19 cellular contexts compared by ENCODE assay signal in the genomic region with DNA sequence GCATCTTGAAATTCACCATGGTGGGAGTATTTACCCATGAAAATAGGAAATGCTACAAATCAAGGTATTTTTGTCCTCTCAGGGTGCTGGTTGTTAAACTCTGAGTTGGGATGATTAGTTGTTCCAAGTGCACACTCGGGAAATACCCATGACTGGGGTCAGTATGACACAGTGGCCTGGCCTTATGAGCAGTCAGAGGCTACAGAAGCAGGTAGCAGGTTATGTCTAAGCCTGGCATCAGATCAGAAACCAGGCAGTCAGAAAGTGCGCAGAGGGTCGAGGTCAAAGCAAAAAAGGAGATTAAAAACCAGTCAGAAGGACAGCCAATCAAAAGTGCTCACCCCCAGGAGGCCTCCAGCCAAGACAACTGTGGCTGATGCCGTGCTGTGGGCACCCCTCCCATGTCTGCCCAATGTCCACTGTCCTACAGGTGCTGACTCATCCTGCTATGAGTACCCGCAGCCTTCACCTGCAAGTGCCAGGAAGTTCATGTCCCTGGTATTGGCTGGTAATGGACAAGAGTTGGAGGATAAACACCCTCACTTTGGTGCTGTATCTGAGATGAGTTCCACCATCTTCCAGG.
"Had no signal": no experiment of that assay in that cellular context is flagged by ENCODE, and none has a peak within 500 bp of the region (broad histone marks: within the 10 kb centered on the region; RNA-seq: fewer than 3 reads in every experiment).

No MANE protein-coding gene starts in this region.

- H3K36me3 ChIP-seq: cardiac muscle cell, esophagus muscularis mucosa, sigmoid colon had no signal

- H3K27me3 ChIP-seq: cardiac muscle cell, esophagus muscularis mucosa, sigmoid colon, testis had no signal

- H3K4me3 Mint-ChIP-seq: activated CD4-positive, alpha-beta memory T cell treated with anti-CD3 and anti-CD28 coated beads, Interleukin-2, amount 10 ng/mL, durations not matched to agents 7 days and 5 days; activated CD4-positive, alpha-beta T cell treated with anti-CD3 and anti-CD28 coated beads for 36 hours; activated naive CD8-positive, alpha-beta T cell treated with anti-CD3 and anti-CD28 coated beads, Interleukin-2, amount 50 U/mL, for 24 hours; immature natural killer cell; nephron had no signal

- H3K36me3 Mint-ChIP-seq: immature natural killer cell had no signal

- H3K4me1 ChIP-seq: esophagus muscularis mucosa, sigmoid colon, testis had no signal

- H3K9me3 ChIP-seq: esophagus muscularis mucosa, sigmoid colon, testis had no signal

- DNase-seq: activated CD4-positive, alpha-beta memory T cell treated with anti-CD3 and anti-CD28 coated beads, Interleukin-2, amount 10 ng/mL, durations not matched to agents 7 days and 5 days; activated CD4-positive, alpha-beta T cell treated with anti-CD3 and anti-CD28 coated beads for 36 hours; activated gamma-delta T cell treated with Interleukin-2 at 50 U/mL for 16 hours; activated naive CD8-positive, alpha-beta T cell treated with anti-CD3 and anti-CD28 coated beads, Interleukin-2, amount 50 U/mL, for 24 hours; activated T-cell treated with anti-CD3 and anti-CD28 coated beads, Interleukin-2, amount 50 U/mL, for 48 hours; foreskin fibroblast; immature natural killer cell; mammary epithelial cell; sigmoid colon; stimulated activated CD4-positive, alpha-beta T cell treated with anti-CD3 and anti-CD28 coated beads, Interleukin-12 subunit alpha, Interleukin-12 subunit beta, amount 100 ng/mL, for 4 hours; stimulated activated naive CD4-positive, alpha-beta T cell treated with Interleukin-2 at 50 U/mL for 16 hours; T1000; testis had no signal

- H3K27me3 Mint-ChIP-seq: activated CD4-positive, alpha-beta memory T cell treated with anti-CD3 and anti-CD28 coated beads, Interleukin-2, amount 10 ng/mL, durations not matched to agents 7 days and 5 days; activated CD4-positive, alpha-beta T cell treated with anti-CD3 and anti-CD28 coated beads for 36 hours had no signal

- H3K27ac ChIP-seq: cardiac muscle cell, esophagus muscularis mucosa, sigmoid colon, testis, VCaP had no signal

- H3K4me1 Mint-ChIP-seq: activated CD4-positive, alpha-beta memory T cell treated with anti-CD3 and anti-CD28 coated beads, Interleukin-2, amount 10 ng/mL, durations not matched to agents 7 days and 5 days; activated CD4-positive, alpha-beta T cell treated with anti-CD3 and anti-CD28 coated beads for 36 hours; activated naive CD8-positive, alpha-beta T cell treated with anti-CD3 and anti-CD28 coated beads, Interleukin-2, amount 50 U/mL, for 24 hours had no signal

- H3K27ac Mint-ChIP-seq: activated CD4-positive, alpha-beta memory T cell treated with anti-CD3 and anti-CD28 coated beads, Interleukin-2, amount 10 ng/mL, durations not matched to agents 7 days and 5 days; activated CD4-positive, alpha-beta T cell treated with anti-CD3 and anti-CD28 coated beads for 36 hours; activated naive CD8-positive, alpha-beta T cell treated with anti-CD3 and anti-CD28 coated beads, Interleukin-2, amount 50 U/mL, for 24 hours; immature natural killer cell; nephron had no signal

- H3K4me3 ChIP-seq: cardiac muscle cell, esophagus muscularis mucosa, sigmoid colon, testis had no signal

- FAIRE-seq: astrocyte had no signal

- ATAC-seq: activated CD4-positive, alpha-beta T cell treated with anti-CD3 and anti-CD28 coated beads for 36 hours; activated naive CD8-positive, alpha-beta T cell treated with anti-CD3 and anti-CD28 coated beads, Interleukin-2, amount 50 U/mL, for 24 hours; left lobe of liver had no signal

- H3K9me3 Mint-ChIP-seq: activated CD4-positive, alpha-beta memory T cell treated with anti-CD3 and anti-CD28 coated beads, Interleukin-2, amount 10 ng/mL, durations not matched to agents 7 days and 5 days; activated naive CD8-positive, alpha-beta T cell treated with anti-CD3 and anti-CD28 coated beads, Interleukin-2, amount 50 U/mL, for 24 hours; immature natural killer cell had no signal
